In the genomic region with DNA sequence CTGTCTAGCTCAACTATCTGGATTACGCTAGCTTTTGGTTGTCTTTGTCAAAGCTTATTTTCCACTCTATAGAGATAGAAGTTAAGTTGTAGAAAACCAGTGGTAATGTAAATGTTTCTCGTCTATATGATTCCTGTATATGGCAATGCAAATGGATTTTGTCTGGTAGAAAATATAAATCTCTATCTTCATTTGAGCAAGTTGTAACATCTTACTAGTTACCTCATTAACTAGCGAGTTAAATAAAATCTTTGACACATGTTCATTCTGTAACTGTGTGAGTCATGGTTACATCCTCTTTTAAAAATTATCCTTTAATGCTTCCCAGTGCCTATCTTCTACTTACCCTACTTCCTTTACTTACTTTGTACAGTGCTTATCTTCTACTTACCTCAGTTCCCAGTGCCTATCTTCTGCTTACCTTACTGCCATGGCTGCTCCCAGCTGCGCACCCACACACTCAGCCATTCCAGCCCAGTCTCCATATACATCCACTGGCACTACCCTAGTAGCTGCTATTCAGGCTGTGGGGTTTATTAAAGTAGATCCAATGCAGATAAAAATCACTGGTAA, we compare ENCODE assay signal across 1 cellular context.
TF ChIP-seq lines count a peak whose summit lies in the region.

No MANE protein-coding gene starts in this region.

TF ChIP-seq in K562, 482 proteins besides CTCF, POLR2A, EP300 and RAD21 (continued from another document and continues in another):
- no peak for TF ChIP-seq SMARCA5 (IDR thresholded peaks at IDR 0.05)
- no peak for TF ChIP-seq SPI1 (IDR thresholded peaks at IDR 0.05; ENCODE audit: borderline replicate concordance, low read depth, low read length)
- no peak for TF ChIP-seq ZBED1 (IDR thresholded peaks at IDR 0.05)
- no peak for TF ChIP-seq ZNF639 (CRISPR knock-in tag; conservative IDR thresholded peaks at IDR 0.05 in 1 of 2, IDR thresholded peaks at IDR 0.05 in 1 of 2)
- TF ChIP-seq BMI1 (IDR thresholded peaks at IDR 0.05; ENCODE audit: low read length) = no peak
- no peak for TF ChIP-seq GMEB1 (CRISPR knock-in tag; IDR thresholded peaks at IDR 0.05)
- TF ChIP-seq ZNF12 (CRISPR knock-in tag; IDR thresholded peaks at IDR 0.05) = no peak
- no peak for TF ChIP-seq TAF7 (tag; IDR thresholded peaks at IDR 0.05)
- no peak for TF ChIP-seq ZNF133 (CRISPR knock-in tag; IDR thresholded peaks at IDR 0.05)
- TF ChIP-seq SMARCC2 (IDR thresholded peaks at IDR 0.05; ENCODE audit: low read depth) = peak; percentile 72
- TF ChIP-seq NCOA1 (IDR thresholded peaks at IDR 0.05; ENCODE audit: low read depth) = no peak; the same call in 1 of the 2 replicates
- TF ChIP-seq, protein P1, sequence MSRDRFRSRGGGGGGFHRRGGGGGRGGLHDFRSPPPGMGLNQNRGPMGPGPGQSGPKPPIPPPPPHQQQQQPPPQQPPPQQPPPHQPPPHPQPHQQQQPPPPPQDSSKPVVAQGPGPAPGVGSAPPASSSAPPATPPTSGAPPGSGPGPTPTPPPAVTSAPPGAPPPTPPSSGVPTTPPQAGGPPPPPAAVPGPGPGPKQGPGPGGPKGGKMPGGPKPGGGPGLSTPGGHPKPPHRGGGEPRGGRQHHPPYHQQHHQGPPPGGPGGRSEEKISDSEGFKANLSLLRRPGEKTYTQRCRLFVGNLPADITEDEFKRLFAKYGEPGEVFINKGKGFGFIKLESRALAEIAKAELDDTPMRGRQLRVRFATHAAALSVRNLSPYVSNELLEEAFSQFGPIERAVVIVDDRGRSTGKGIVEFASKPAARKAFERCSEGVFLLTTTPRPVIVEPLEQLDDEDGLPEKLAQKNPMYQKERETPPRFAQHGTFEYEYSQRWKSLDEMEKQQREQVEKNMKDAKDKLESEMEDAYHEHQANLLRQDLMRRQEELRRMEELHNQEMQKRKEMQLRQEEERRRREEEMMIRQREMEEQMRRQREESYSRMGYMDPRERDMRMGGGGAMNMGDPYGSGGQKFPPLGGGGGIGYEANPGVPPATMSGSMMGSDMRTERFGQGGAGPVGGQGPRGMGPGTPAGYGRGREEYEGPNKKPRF (IDR thresholded peaks at IDR 0.05; ENCODE audit: low read depth, low read length) = no peak
- no peak for TF ChIP-seq BRF1 (IDR thresholded peaks at IDR 0.05; ENCODE audit: borderline replicate concordance, extremely low read depth, insufficient read length)
- TF ChIP-seq RB1 (IDR thresholded peaks at IDR 0.05; ENCODE audit: low read depth) = no peak
- TF ChIP-seq GABPB2 (CRISPR knock-in tag; conservative IDR thresholded peaks at IDR 0.05) = no peak
- no peak for TF ChIP-seq SNRNP70 (optimal IDR thresholded peaks at IDR 0.05; ENCODE audit: low read depth, low read length)
- TF ChIP-seq, protein P2, sequence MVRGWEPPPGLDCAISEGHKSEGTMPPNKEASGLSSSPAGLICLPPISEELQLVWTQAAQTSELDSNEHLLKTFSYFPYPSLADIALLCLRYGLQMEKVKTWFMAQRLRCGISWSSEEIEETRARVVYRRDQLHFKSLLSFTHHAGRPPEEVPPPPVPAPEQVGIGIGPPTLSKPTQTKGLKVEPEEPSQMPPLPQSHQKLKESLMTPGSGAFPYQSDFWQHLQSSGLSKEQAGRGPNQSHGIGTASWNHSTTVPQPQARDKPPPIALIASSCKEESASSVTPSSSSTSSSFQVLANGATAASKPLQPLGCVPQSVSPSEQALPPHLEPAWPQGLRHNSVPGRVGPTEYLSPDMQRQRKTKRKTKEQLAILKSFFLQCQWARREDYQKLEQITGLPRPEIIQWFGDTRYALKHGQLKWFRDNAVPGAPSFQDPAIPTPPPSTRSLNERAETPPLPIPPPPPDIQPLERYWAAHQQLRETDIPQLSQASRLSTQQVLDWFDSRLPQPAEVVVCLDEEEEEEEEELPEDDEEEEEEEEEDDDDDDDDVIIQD (CRISPR knock-in tag; IDR thresholded peaks at IDR 0.05) = no peak
- peak; percentile 38; the same call in 1 of the 2 replicates for TF ChIP-seq FOSL1 (tag; conservative IDR thresholded peaks at IDR 0.05)
- TF ChIP-seq KLF13 (tag; IDR thresholded peaks at IDR 0.05; ENCODE audit: borderline replicate concordance, low read depth) = no peak
- TF ChIP-seq RBM39 (optimal IDR thresholded peaks at IDR 0.05; ENCODE audit: low read depth, low read length) = no peak
- no peak for TF ChIP-seq ZNF76 (CRISPR knock-in tag; IDR thresholded peaks at IDR 0.05; ENCODE audit: borderline replicate concordance)
- no peak for TF ChIP-seq ZNF134 (CRISPR knock-in tag; conservative IDR thresholded peaks at IDR 0.05)
- peak in 1 of 2 experiments; percentile 72; a peak in 1 of 4 replicates for TF ChIP-seq ARNT (IDR thresholded peaks at IDR 0.05)
- peak; percentile 78 to 88; a peak in 3 of 4 replicates for TF ChIP-seq TRIM24 (IDR thresholded peaks at IDR 0.05)
- TF ChIP-seq FUS (optimal IDR thresholded peaks at IDR 0.05; ENCODE audit: low read depth, low read length) = no peak
- TF ChIP-seq SUPT5H (IDR thresholded peaks at IDR 0.05) = no peak
- TF ChIP-seq GATA2 (CRISPR knock-in tag; IDR thresholded peaks at IDR 0.05) = peak; percentile 60; the same call in 1 of the 2 replicates
- TF ChIP-seq NCOA4 (IDR thresholded peaks at IDR 0.05; ENCODE audit: partially characterized antibody) = no peak
- TF ChIP-seq PURB (CRISPR knock-in tag; IDR thresholded peaks at IDR 0.05; ENCODE audit: low read depth) = no peak
- TF ChIP-seq ZNF311 (CRISPR knock-in tag; IDR thresholded peaks at IDR 0.05) = 0 out of 2 replicates have a peak, but pooled peaks have one; percentile 4
- TF ChIP-seq FOXJ3 (CRISPR knock-in tag; IDR thresholded peaks at IDR 0.05) = no peak
- TF ChIP-seq, protein P3, sequence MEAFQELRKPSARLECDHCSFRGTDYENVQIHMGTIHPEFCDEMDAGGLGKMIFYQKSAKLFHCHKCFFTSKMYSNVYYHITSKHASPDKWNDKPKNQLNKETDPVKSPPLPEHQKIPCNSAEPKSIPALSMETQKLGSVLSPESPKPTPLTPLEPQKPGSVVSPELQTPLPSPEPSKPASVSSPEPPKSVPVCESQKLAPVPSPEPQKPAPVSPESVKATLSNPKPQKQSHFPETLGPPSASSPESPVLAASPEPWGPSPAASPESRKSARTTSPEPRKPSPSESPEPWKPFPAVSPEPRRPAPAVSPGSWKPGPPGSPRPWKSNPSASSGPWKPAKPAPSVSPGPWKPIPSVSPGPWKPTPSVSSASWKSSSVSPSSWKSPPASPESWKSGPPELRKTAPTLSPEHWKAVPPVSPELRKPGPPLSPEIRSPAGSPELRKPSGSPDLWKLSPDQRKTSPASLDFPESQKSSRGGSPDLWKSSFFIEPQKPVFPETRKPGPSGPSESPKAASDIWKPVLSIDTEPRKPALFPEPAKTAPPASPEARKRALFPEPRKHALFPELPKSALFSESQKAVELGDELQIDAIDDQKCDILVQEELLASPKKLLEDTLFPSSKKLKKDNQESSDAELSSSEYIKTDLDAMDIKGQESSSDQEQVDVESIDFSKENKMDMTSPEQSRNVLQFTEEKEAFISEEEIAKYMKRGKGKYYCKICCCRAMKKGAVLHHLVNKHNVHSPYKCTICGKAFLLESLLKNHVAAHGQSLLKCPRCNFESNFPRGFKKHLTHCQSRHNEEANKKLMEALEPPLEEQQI (IDR thresholded peaks at IDR 0.05) = no peak
- peak; percentile 84 for TF ChIP-seq EGR1 (conservative IDR thresholded peaks at IDR 0.05)
- TF ChIP-seq SAFB (IDR thresholded peaks at IDR 0.05; ENCODE audit: borderline replicate concordance, low read depth, low read length) = no peak
- TF ChIP-seq PHTF2 (CRISPR knock-in tag; IDR thresholded peaks at IDR 0.05) = no peak
- TF ChIP-seq KLF1 (tag; IDR thresholded peaks at IDR 0.05) = no peak
- TF ChIP-seq, protein P4, sequence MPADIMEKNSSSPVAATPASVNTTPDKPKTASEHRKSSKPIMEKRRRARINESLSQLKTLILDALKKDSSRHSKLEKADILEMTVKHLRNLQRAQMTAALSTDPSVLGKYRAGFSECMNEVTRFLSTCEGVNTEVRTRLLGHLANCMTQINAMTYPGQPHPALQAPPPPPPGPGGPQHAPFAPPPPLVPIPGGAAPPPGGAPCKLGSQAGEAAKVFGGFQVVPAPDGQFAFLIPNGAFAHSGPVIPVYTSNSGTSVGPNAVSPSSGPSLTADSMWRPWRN (IDR thresholded peaks at IDR 0.05; ENCODE audit: low read depth) = no peak
- TF ChIP-seq CUX1 (CRISPR knock-in tag; IDR thresholded peaks at IDR 0.05) = no peak
- no peak for TF ChIP-seq ZNF184 (CRISPR knock-in tag; IDR thresholded peaks at IDR 0.05)
- TF ChIP-seq MNT (conservative IDR thresholded peaks at IDR 0.05) = 0 out of 4 replicates have a peak, but pooled peaks of 1 of the 2 experiments have one; percentile 14
- TF ChIP-seq, protein P5, sequence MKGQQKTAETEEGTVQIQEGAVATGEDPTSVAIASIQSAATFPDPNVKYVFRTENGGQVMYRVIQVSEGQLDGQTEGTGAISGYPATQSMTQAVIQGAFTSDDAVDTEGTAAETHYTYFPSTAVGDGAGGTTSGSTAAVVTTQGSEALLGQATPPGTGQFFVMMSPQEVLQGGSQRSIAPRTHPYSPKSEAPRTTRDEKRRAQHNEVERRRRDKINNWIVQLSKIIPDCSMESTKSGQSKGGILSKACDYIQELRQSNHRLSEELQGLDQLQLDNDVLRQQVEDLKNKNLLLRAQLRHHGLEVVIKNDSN (CRISPR knock-in tag; IDR thresholded peaks at IDR 0.05) = no peak
- no peak for TF ChIP-seq MAFF (IDR thresholded peaks at IDR 0.05; ENCODE audit: low read length)
- TF ChIP-seq RBFOX2 (IDR thresholded peaks at IDR 0.05; ENCODE audit: low read depth, low read length) = no peak
- TF ChIP-seq TARDBP (IDR thresholded peaks at IDR 0.05) = no peak
- TF ChIP-seq HNRNPLL (IDR thresholded peaks at IDR 0.05; ENCODE audit: low read depth, low read length, poor library complexity, severe bottlenecking) = no peak
- peak; percentile 65 for TF ChIP-seq MTA2 (IDR thresholded peaks at IDR 0.05; ENCODE audit: low read depth)
